Comparison of ENCODE assay signal across 8 cellular contexts in genomic region chr11:45339754-45340519, GRCh38. TPM values are rescaled to one million over a fixed set of nuclear protein-coding genes. Genes with fewer than 3 reads are reported as not detected.
DNase-seq lines count a peak whose midpoint lies in the region; ATAC-seq, FAIRE-seq and TF ChIP-seq lines count a peak whose summit lies in the region.

No MANE protein-coding gene starts in this region.

- H3K36me3 ChIP-seq in heart left ventricle (no peaks in the 10 kb centered on the region), prostate gland (no peaks in the 10 kb centered on the region)

- TF ChIP-seq POLR2A in GM12892 (IDR thresholded peaks at IDR 0.05; ENCODE audit: low read depth, low read length) (no peak), heart left ventricle (IDR thresholded peaks at IDR 0.05) (peak in 1 of 2 donors; percentile 14), prostate gland (IDR thresholded peaks at IDR 0.05) (no peak)

- H3K9me3 ChIP-seq in heart left ventricle (no peaks in the 10 kb centered on the region), prostate gland (no peaks in the 10 kb centered on the region)

- FAIRE-seq in GM12892 (lab: Jason Lieb, UNC) (peak; percentile 99), urothelium cell line (lab: Jason Lieb, UNC) (peak; percentile 72)

- H3K27me3 ChIP-seq in heart left ventricle (peaks cover 0 to 9% (median 0%) of the 10 kb centered on the region in 9 donors), prostate gland (replicated peaks; ENCODE audit: insufficient read depth) (no peaks in the 10 kb centered on the region)

- peaks cover 0 to 10% (median 4%) of the 10 kb centered on the region in 12 donors for H3K4me1 ChIP-seq in heart left ventricle
- peaks cover 2% of the 10 kb centered on the region for H3K4me1 ChIP-seq in prostate gland (replicated peaks)

- peak; percentile 93 for ATAC-seq in HG02763 (IDR thresholded peaks at IDR 0.05; ENCODE audit: unreplicated experiment)
- peak; percentile 85 to 96 (median 94) for ATAC-seq in heart left ventricle

- H3K27ac ChIP-seq in heart left ventricle (peak overlapping the region in 4 of 12 donors; percentile 13 to 39 (median 24)), prostate gland (no peak overlapping the region)

- intact Hi-C loops in heart left ventricle (cut with DNase I) (loop anchor here in 9 of 10 donors (1.0 to 10.0 kb wide), 8 partner anchors 388 to 433 kb away; partner anchors contain the start of gene TP53I11 (in 1 of the 9)), prostate gland (cut with DNase I) (loop anchor here (2.0 to 10.0 kb wide), 2 partner anchors 405 to 431 kb away; no protein-coding TSS in a partner anchor)

- H3K4me3 ChIP-seq in heart left ventricle (peak overlapping the region in 9 of 12 donors; percentile 7 to 35 (median 18)), prostate gland (peak overlapping the region in 1 of 2 donors; percentile 7)

- peak; percentile 83 to 96 (median 94) for TF ChIP-seq CTCF in heart left ventricle (IDR thresholded peaks at IDR 0.05)
- peak; percentile 81 to 95 (median 92) for TF ChIP-seq CTCF in prostate gland (IDR thresholded peaks at IDR 0.05)

- DNase-seq in GM12892 (ENCODE audit: insufficient read length) (peak; percentile 78), NCI-H1105 (lab: John Stamatoyannopoulos, UW) (peak; percentile 92), SW480 (ENCODE audit: low spot score) (peak; percentile 85), heart left ventricle (peak; percentile 91 to 96 (median 96)), prostate gland (ENCODE audit: low spot score) (peak; percentile 94), urothelium cell line (ENCODE audit: low spot score) (peak; percentile 96)
- DNase-seq in activated naive CD8-positive, alpha-beta T cell treated with anti-CD3 and anti-CD28 coated beads, Interleukin-2, amount 50 U/mL, for 16 hours (ENCODE audit: low read depth, low spot score), result peak; percentile 87

- 13 to 24% (median 14%) methylated on average over 15 to 26 of the region's 26 CpGs for WGBS in heart left ventricle, 4 donors
- 11% methylated on average over 26 of the region's 26 CpGs for WGBS in prostate gland

RNA-seq across cellular contexts. Expression of gene SYT13, which starts 53.8 kb away (rescaled TPM):
- polyA plus RNA-seq in GM12892 (2012; ENCODE audit: missing spikeins), result not detected
- 1 to 10 TPM in 8 of 9 donors, under 1 TPM in 1; 0.61 to 7.5 (median 3.5) TPM for total RNA-seq in heart left ventricle
- polyA plus RNA-seq in heart left ventricle, result 1 to 10 TPM; 1.2 to 1.3 TPM
- total RNA-seq in prostate gland, result 1 to 10 TPM in 1 of 2 donors, under 1 TPM in 1; 0.80 to 4.8 TPM
